Comparison of ENCODE assay signal across 29 cellular contexts in genomic region chr14:93592786-93593185, GRCh38.
"Had no signal": no experiment of that assay in that cellular context is flagged by ENCODE, and none has a peak within 500 bp of the region (broad histone marks: within the 10 kb centered on the region; RNA-seq: fewer than 3 reads in every experiment).

No MANE protein-coding gene starts in this region.

- H3K9ac ChIP-seq: neural progenitor cell had no signal

- H3K27me3 ChIP-seq: neural progenitor cell, ovary, right atrium auricular region, right lobe of liver, tibial artery, upper lobe of right lung had no signal

- H3K36me3 Mint-ChIP-seq: naive B cell; natural killer cell; neural progenitor cell; stimulated activated naive B cell treated with anti-CD40 and anti-IgM and Interleukin-4, amounts not matched to agents 10 μg/mL and 1 μg/mL and 100 μg/mL, for 72 hours had no signal

- H3K4me3 ChIP-seq: left lung, lung, neural progenitor cell, ovary, right atrium auricular region, right lobe of liver, skin epidermis, suprapubic skin, thoracic aorta, tibial artery, upper lobe of right lung had no signal

- DNase-seq: head of caudate nucleus; hypothalamus; kidney glomerular epithelial cell; left colon; left lung; naive B cell; natural killer cell; nephron progenitor cell; occipital lobe; ovary; right lobe of liver; stimulated activated CD4-positive, alpha-beta T cell treated with anti-CD3 and anti-CD28 coated beads, Interleukin-12 subunit alpha, Interleukin-12 subunit beta, amount 100 ng/mL, for 4 hours; stimulated activated CD4-positive, alpha-beta T cell treated with anti-CD3 and anti-CD28 coated beads, Interleukin-15, amount 100 ng/mL, for 24 hours; stimulated activated CD4-positive, alpha-beta T cell treated with anti-CD3 and anti-CD28 coated beads, Interleukin-2, amount 100 ng/mL, for 24 hours; stimulated activated CD4-positive, alpha-beta T cell treated with anti-CD3 and anti-CD28 coated beads, Interleukin-4, amount 100 ng/mL, for 1 hour; stimulated activated naive B cell treated with anti-CD40 and anti-IgM and Interleukin-4, amounts not matched to agents 10 μg/mL and 1 μg/mL and 100 μg/mL, for 72 hours; stimulated activated naive CD8-positive, alpha-beta T cell treated with anti-CD3 and anti-CD28 coated beads, Interleukin-15, Interleukin-2, amounts not matched to agents 100 U/mL and 50 U/mL, for 24 hours; tibial artery; trophoblast cell; upper lobe of right lung had no signal

- H3K4me1 ChIP-seq: left lung, neural progenitor cell, right atrium auricular region, right lobe of liver, suprapubic skin, tibial artery, upper lobe of right lung had no signal

- H2AFZ ChIP-seq: neural progenitor cell had no signal

- ATAC-seq: left colon; left lung; natural killer cell; right lobe of liver; stimulated activated naive B cell treated with anti-CD40 and anti-IgM and Interleukin-4, amounts not matched to agents 10 μg/mL and 1 μg/mL and 100 μg/mL, for 72 hours; stimulated activated naive CD8-positive, alpha-beta T cell treated with anti-CD3 and anti-CD28 coated beads, Interleukin-15, Interleukin-2, amounts not matched to agents 100 U/mL and 50 U/mL, for 24 hours; upper lobe of right lung had no signal

- H3K27me3 Mint-ChIP-seq: progenitor cell of endocrine pancreas had no signal

- H3K9me3 Mint-ChIP-seq: memory B cell, natural killer cell, nephron progenitor cell had no signal

- H3K4me3 Mint-ChIP-seq: memory B cell; naive B cell; natural killer cell; nephron progenitor cell; neural progenitor cell; stimulated activated naive B cell treated with anti-CD40 and anti-IgM and Interleukin-4, amounts not matched to agents 10 μg/mL and 1 μg/mL and 100 μg/mL, for 72 hours had no signal

- H3K4me1 Mint-ChIP-seq: memory B cell; naive B cell; natural killer cell; nephron progenitor cell; neural progenitor cell; stimulated activated naive B cell treated with anti-CD40 and anti-IgM and Interleukin-4, amounts not matched to agents 10 μg/mL and 1 μg/mL and 100 μg/mL, for 72 hours had no signal

- H3K27ac ChIP-seq: left lung, neural progenitor cell, neutrophil, ovary, right atrium auricular region, right lobe of liver, skin epidermis, suprapubic skin, thoracic aorta, tibial artery, upper lobe of right lung had no signal

- H3K9me3 ChIP-seq: left lung, neutrophil, ovary, right atrium auricular region, right lobe of liver, suprapubic skin, thoracic aorta, tibial artery, upper lobe of right lung had no signal

- H3K4me2 ChIP-seq: neural progenitor cell had no signal

- H3K27ac Mint-ChIP-seq: memory B cell; naive B cell; natural killer cell; nephron progenitor cell; neural progenitor cell; progenitor cell of endocrine pancreas; stimulated activated naive B cell treated with anti-CD40 and anti-IgM and Interleukin-4, amounts not matched to agents 10 μg/mL and 1 μg/mL and 100 μg/mL, for 72 hours had no signal

- H3K36me3 ChIP-seq: left lung, neural progenitor cell, neutrophil, ovary, right atrium auricular region, right lobe of liver, suprapubic skin, thoracic aorta, tibial artery, upper lobe of right lung had no signal
